In genomic region chr2:114526856-114527255, GRCh38 we compare ENCODE assay signal across 8 cellular contexts.
"Had no signal": no experiment of that assay in that cellular context is flagged by ENCODE, and none has a peak within 500 bp of the region (broad histone marks: within the 10 kb centered on the region; RNA-seq: fewer than 3 reads in every experiment).

No MANE protein-coding gene starts in this region.

- DNase-seq: H9, HCEC 1CT, KBM-7 had no signal

- H3K4me3 ChIP-seq: GM23338 had no signal

- H3K27ac ChIP-seq: HL-60 had no signal

- FAIRE-seq: H1, H54, HepG2 had no signal

- ATAC-seq: GM23338, HepG2 had no signal

- H2AFZ ChIP-seq: GM23338 had no signal

- H3K4me2 ChIP-seq: GM23338 had no signal
